ENCODE assay signal across 15 cellular contexts in the genomic region with DNA sequence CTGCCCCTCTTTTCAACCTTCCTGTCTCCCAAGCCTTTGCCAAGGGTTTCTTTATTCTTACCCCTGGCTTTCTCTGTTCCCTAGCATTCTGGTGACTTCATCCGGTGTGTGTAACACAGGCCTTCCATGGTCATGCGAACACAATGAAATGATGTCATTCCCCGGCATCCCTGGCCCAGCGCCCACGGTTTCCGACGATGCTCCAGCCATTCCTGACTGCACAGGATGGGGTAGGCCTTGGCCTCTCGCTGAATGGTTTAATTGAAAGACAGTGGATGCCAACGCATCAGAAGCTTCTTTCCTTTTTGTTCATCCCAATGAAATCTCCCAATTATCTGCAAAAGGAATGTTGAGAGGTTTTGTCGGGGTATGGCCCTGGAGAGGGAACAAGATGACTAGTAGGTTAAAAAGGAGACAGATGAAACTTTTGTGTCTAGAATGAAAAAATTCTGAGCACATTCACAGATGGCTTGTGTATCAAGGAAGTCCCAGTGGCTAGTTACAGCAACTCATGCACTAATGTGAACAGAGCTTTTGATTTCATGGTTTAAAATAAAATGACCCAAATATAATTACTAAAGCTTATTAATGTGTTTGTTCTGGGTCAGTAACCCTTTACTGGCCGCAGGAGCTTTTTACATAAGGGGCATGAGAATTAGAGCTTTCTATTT.
A peak's percentile ranks its signal among the peaks of the same experiment; 100 is the strongest.
DNase-seq lines count a peak whose midpoint lies in the region; ATAC-seq and TF ChIP-seq lines count a peak whose summit lies in the region.
"Had no signal": no experiment of that assay in that cellular context is flagged by ENCODE, and none has a peak within 500 bp of the region (broad histone marks: within the 10 kb centered on the region; RNA-seq: fewer than 3 reads in every experiment).

No MANE protein-coding gene starts in this region.

- H3K36me3 ChIP-seq in parathyroid adenoma (ENCODE audit: control insufficient read depth, insufficient read depth, low read length): no peaks in the 10 kb centered on the region
- H3K36me3 ChIP-seq in Karpas-422 (ENCODE audit: insufficient read depth, low read length): no peaks in the 10 kb centered on the region

- in situ Hi-C loops in astrocyte of the spinal cord (cut with HindIII; ENCODE audit: low sequenced_read_pairs): no loop called here

- H3K27me3 ChIP-seq in parathyroid adenoma (ENCODE audit: control insufficient read depth, insufficient read depth, low read length): no peaks in the 10 kb centered on the region
- no peaks in the 10 kb centered on the region for H3K27me3 ChIP-seq in Karpas-422 (ENCODE audit: low read length)

- H3K4me2 ChIP-seq in parathyroid adenoma (ENCODE audit: low read length): no peak overlapping the region
- H3K4me2 ChIP-seq in Karpas-422 (ENCODE audit: low read depth, low read length, poor library complexity, severe bottlenecking): no peak overlapping the region

- H4K20me1 ChIP-seq in Karpas-422 (ENCODE audit: insufficient read depth, low read depth, low read length): no peaks in the 10 kb centered on the region

- H3K9me3 ChIP-seq in parathyroid adenoma (ENCODE audit: control insufficient read depth, low read length) (no peaks in the 10 kb centered on the region), Karpas-422 (ENCODE audit: low read length) (peaks cover 41% of the 10 kb centered on the region), T-helper 17 cell (ENCODE audit: control insufficient read depth, low read length, poor library complexity, severe bottlenecking) (no peaks in the 10 kb centered on the region)

- H3K79me2 ChIP-seq in parathyroid adenoma (no peaks in the 10 kb centered on the region), Karpas-422 (ENCODE audit: low read length) (no peaks in the 10 kb centered on the region)

- H3K4me1 ChIP-seq in parathyroid adenoma (no peaks in the 10 kb centered on the region), Karpas-422 (ENCODE audit: low read length) (no peaks in the 10 kb centered on the region)

- H3K4me3 ChIP-seq in astrocyte of the spinal cord (ENCODE audit: low read depth, low read length) (no peak overlapping the region), parathyroid adenoma (ENCODE audit: low read depth, low read length) (no peak overlapping the region), Karpas-422 (ENCODE audit: low read length) (no peak overlapping the region)

- intact Hi-C loops in left ventricle myocardium superior (cut with micrococcal nuclease): no loop called here

- DNase-seq in EL (peak; percentile 57), astrocyte of the spinal cord (ENCODE audit: low read depth, low spot score) (peak; percentile 86), left ventricle myocardium superior (peak; percentile 83), Karpas-422 (no peak), T-helper 17 cell (no peak)
- no peak for DNase-seq in activated naive CD8-positive, alpha-beta T cell treated with anti-CD3 and anti-CD28 coated beads for 36 hours
- DNase-seq in T-helper 2 cell treated with Interferon-gamma antibody and Interleukin-4, amounts not matched to agents 5 μg/mL and 100 μg/mL, for 36 hours (ENCODE audit: low spot score): no peak
- DNase-seq: activated CD4-positive, alpha-beta memory T cell treated with anti-CD3 and anti-CD28 coated beads for 36 hours; activated naive CD4-positive, alpha-beta T cell treated with anti-CD3 and anti-CD28 coated beads, Interleukin-2, amount 10 ng/mL, durations not matched to agents 7 days and 5 days; GF-D8; NCI-H1436; stimulated activated CD4-positive, alpha-beta T cell treated with anti-CD3 and anti-CD28 coated beads, Interleukin-4, amount 100 ng/mL, for 1 hour had no signal

- H3K27ac ChIP-seq in parathyroid adenoma (peak overlapping the region; percentile 22), Karpas-422 (ENCODE audit: low read length) (no peak overlapping the region)

- no peak overlapping the region for H3K9ac ChIP-seq in parathyroid adenoma
- no peak overlapping the region for H3K9ac ChIP-seq in Karpas-422 (ENCODE audit: low read length)

- H3K36me3 Mint-ChIP-seq in T-helper 17 cell (ENCODE audit: low read depth): no peaks in the 10 kb centered on the region
- H3K36me3 Mint-ChIP-seq in activated naive CD8-positive, alpha-beta T cell treated with anti-CD3 and anti-CD28 coated beads for 36 hours: no peaks in the 10 kb centered on the region
- no peaks in the 10 kb centered on the region for H3K36me3 Mint-ChIP-seq in T-helper 2 cell treated with Interferon-gamma antibody and Interleukin-4, amounts not matched to agents 5 μg/mL and 100 μg/mL, for 36 hours (ENCODE audit: low read depth)
- H3K36me3 Mint-ChIP-seq: activated CD4-positive, alpha-beta memory T cell treated with anti-CD3 and anti-CD28 coated beads for 36 hours; activated naive CD4-positive, alpha-beta T cell treated with anti-CD3 and anti-CD28 coated beads, Interleukin-2, amount 10 ng/mL, durations not matched to agents 7 days and 5 days had no signal

- ATAC-seq in left ventricle myocardium superior (peak; percentile 93), T-helper 17 cell (no peak)

- peaks cover 11% of the 10 kb centered on the region for H3K27me3 Mint-ChIP-seq in T-helper 17 cell
- peaks cover 4% of the 10 kb centered on the region for H3K27me3 Mint-ChIP-seq in activated naive CD8-positive, alpha-beta T cell treated with anti-CD3 and anti-CD28 coated beads for 36 hours
- H3K27me3 Mint-ChIP-seq in T-helper 2 cell treated with Interferon-gamma antibody and Interleukin-4, amounts not matched to agents 5 μg/mL and 100 μg/mL, for 36 hours (ENCODE audit: low read depth): no peaks in the 10 kb centered on the region
- H3K27me3 Mint-ChIP-seq: activated CD4-positive, alpha-beta memory T cell treated with anti-CD3 and anti-CD28 coated beads for 36 hours; activated naive CD4-positive, alpha-beta T cell treated with anti-CD3 and anti-CD28 coated beads, Interleukin-2, amount 10 ng/mL, durations not matched to agents 7 days and 5 days; B cell had no signal

- H2AFZ ChIP-seq in parathyroid adenoma (no peak overlapping the region), Karpas-422 (ENCODE audit: low read length) (no peak overlapping the region)

- H3K9me2 ChIP-seq in Karpas-422 (replicated peaks; ENCODE audit: insufficient read depth, low read length): no peaks in the 10 kb centered on the region

- H3K9me3 Mint-ChIP-seq in activated naive CD8-positive, alpha-beta T cell treated with anti-CD3 and anti-CD28 coated beads for 36 hours: peaks cover 3% of the 10 kb centered on the region
- H3K9me3 Mint-ChIP-seq in T-helper 2 cell treated with Interferon-gamma antibody and Interleukin-4, amounts not matched to agents 5 μg/mL and 100 μg/mL, for 36 hours: peaks cover 5% of the 10 kb centered on the region
- H3K9me3 Mint-ChIP-seq: activated naive CD4-positive, alpha-beta T cell treated with anti-CD3 and anti-CD28 coated beads, Interleukin-2, amount 10 ng/mL, durations not matched to agents 7 days and 5 days; nephron had no signal

- no peak overlapping the region for H3K27ac Mint-ChIP-seq in T-helper 17 cell
- no peak overlapping the region for H3K27ac Mint-ChIP-seq in activated naive CD8-positive, alpha-beta T cell treated with anti-CD3 and anti-CD28 coated beads for 36 hours
- no peak overlapping the region for H3K27ac Mint-ChIP-seq in T-helper 2 cell treated with Interferon-gamma antibody and Interleukin-4, amounts not matched to agents 5 μg/mL and 100 μg/mL, for 36 hours
- H3K27ac Mint-ChIP-seq: activated CD4-positive, alpha-beta memory T cell treated with anti-CD3 and anti-CD28 coated beads for 36 hours; activated naive CD4-positive, alpha-beta T cell treated with anti-CD3 and anti-CD28 coated beads, Interleukin-2, amount 10 ng/mL, durations not matched to agents 7 days and 5 days; B cell had no signal

- TF ChIP-seq CTCF in astrocyte of the spinal cord (IDR thresholded peaks at IDR 0.05; ENCODE audit: low read depth, low read length) (no peak), parathyroid adenoma (IDR thresholded peaks at IDR 0.05) (no peak)

- no peak overlapping the region for H3K4me3 Mint-ChIP-seq in T-helper 17 cell
- H3K4me3 Mint-ChIP-seq in activated naive CD8-positive, alpha-beta T cell treated with anti-CD3 and anti-CD28 coated beads for 36 hours: no peak overlapping the region
- no peak overlapping the region for H3K4me3 Mint-ChIP-seq in T-helper 2 cell treated with Interferon-gamma antibody and Interleukin-4, amounts not matched to agents 5 μg/mL and 100 μg/mL, for 36 hours
- H3K4me3 Mint-ChIP-seq: activated CD4-positive, alpha-beta memory T cell treated with anti-CD3 and anti-CD28 coated beads for 36 hours; activated naive CD4-positive, alpha-beta T cell treated with anti-CD3 and anti-CD28 coated beads, Interleukin-2, amount 10 ng/mL, durations not matched to agents 7 days and 5 days; B cell; nephron had no signal

- no peaks in the 10 kb centered on the region for H3K4me1 Mint-ChIP-seq in T-helper 17 cell
- no peaks in the 10 kb centered on the region for H3K4me1 Mint-ChIP-seq in activated naive CD8-positive, alpha-beta T cell treated with anti-CD3 and anti-CD28 coated beads for 36 hours
- H3K4me1 Mint-ChIP-seq in T-helper 2 cell treated with Interferon-gamma antibody and Interleukin-4, amounts not matched to agents 5 μg/mL and 100 μg/mL, for 36 hours (ENCODE audit: low read depth): no peaks in the 10 kb centered on the region
- H3K4me1 Mint-ChIP-seq: activated naive CD4-positive, alpha-beta T cell treated with anti-CD3 and anti-CD28 coated beads, Interleukin-2, amount 10 ng/mL, durations not matched to agents 7 days and 5 days; B cell had no signal

Comparison
In these comparisons a context has a peak if more than half of its experiments do, and no peak if none do; other contexts are left out.
1. DNase-seq: peak in EL (single experiment), astrocyte of the spinal cord (single experiment) and left ventricle myocardium superior (single experiment); none in Karpas-422 (single experiment), T-helper 17 cell (0 of 3), activated naive CD8-positive, alpha-beta T cell treated with anti-CD3 and anti-CD28 coated beads for 36 hours (single experiment) and T-helper 2 cell treated with Interferon-gamma antibody and Interleukin-4, amounts not matched to agents 5 μg/mL and 100 μg/mL, for 36 hours (single experiment).